ENCODE assay signal across 9 cellular contexts in genomic region chr7:100583132-100584045, GRCh38. TPM values are rescaled to one million over a fixed set of nuclear protein-coding genes. Genes with fewer than 3 reads are reported as not detected.
DNase-seq lines count a peak whose midpoint lies in the region; ATAC-seq and TF ChIP-seq lines count a peak whose summit lies in the region.
"Had no signal": no experiment of that assay in that cellular context is flagged by ENCODE, and none has a peak within 500 bp of the region (broad histone marks: within the 10 kb centered on the region; RNA-seq: fewer than 3 reads in every experiment).

No MANE protein-coding gene starts in this region.

- H3K27me3 ChIP-seq in PC-3 (ENCODE audit: low read length) = no peaks in the 10 kb centered on the region
- peaks cover 0 to 10% (median 6%) of the 10 kb centered on the region in 3 donors for H3K27me3 ChIP-seq in skeletal muscle tissue (ENCODE audit: control insufficient read depth in 3 of 3, insufficient read depth in 3 of 3, low read length in 3 of 3)

- H3K9me3 ChIP-seq in PC-3 (ENCODE audit: low read length) = no peaks in the 10 kb centered on the region
- no peaks in the 10 kb centered on the region for H3K9me3 ChIP-seq in skeletal muscle tissue (ENCODE audit: control insufficient read depth in 3 of 3, low read length in 3 of 3)

- H3K79me2 ChIP-seq in PC-3 (ENCODE audit: low read length) = peaks cover 24% of the 10 kb centered on the region

- DNase-seq in GDM1 (lab: John Stamatoyannopoulos, UW) (peak; percentile 90), PC-3 (no peak), left cardiac atrium (peak; percentile 66), middle frontal gyrus (ENCODE audit: extremely low spot score, low spot score) (no peak), NCI-H446 treated with DMSO at 0.1 percent for 48 hours (lab: John Stamatoyannopoulos, UW) (no peak), NCI-H2029 treated with DMSO at 0.1 percent for 48 hours (lab: John Stamatoyannopoulos, UW) (no peak)
- DNase-seq in activated naive CD4-positive, alpha-beta T cell treated with anti-CD3 and anti-CD28 coated beads for 36 hours = peak; percentile 85

- H2AFZ ChIP-seq in PC-3 (ENCODE audit: low read length) = no peak overlapping the region

- peak overlapping the region; percentile 27 for H3K4me3 ChIP-seq in PC-3 (ENCODE audit: low read length)
- H3K4me3 ChIP-seq in skeletal muscle tissue (ENCODE audit: low read length in 3 of 3) = peak overlapping the region; percentile 34 to 61 (median 56)

- no peaks in the 10 kb centered on the region for H3K9me2 ChIP-seq in PC-3 (replicated peaks; ENCODE audit: low read length)

- H3K4me1 ChIP-seq in PC-3 (ENCODE audit: insufficient read depth, low read length) = peaks cover 17% of the 10 kb centered on the region
- H3K4me1 ChIP-seq in skeletal muscle tissue (ENCODE audit: control insufficient read depth in 3 of 3, insufficient read depth in 3 of 3, low read length in 3 of 3) = peaks cover 28 to 37% (median 30%) of the 10 kb centered on the region in 3 donors

- H3K36me3 Mint-ChIP-seq in activated naive CD4-positive, alpha-beta T cell treated with anti-CD3 and anti-CD28 coated beads for 36 hours (ENCODE audit: low read depth) = peaks cover 8% of the 10 kb centered on the region

- POLR2A ChIA-PET in PC-3 (lab: Charles Lee; ENCODE audit: unreplicated experiment) = interaction anchor here (0.6 kb wide), 1 partner anchor 1813 kb away, joined by 8 read pairs; the partner anchor contains the start of gene PRKRIP1

- CTCF ChIA-PET in PC-3 (lab: Charles Lee) = interaction anchor here (1.3 to 1.6 kb wide), 2 partner anchors 38 to 118 kb away, joined by 4 read pairs; no protein-coding TSS in a partner anchor
- CTCF ChIA-PET in activated naive CD4-positive, alpha-beta T cell treated with anti-CD3 and anti-CD28 coated beads for 36 hours (lab: Charles Lee) = interaction anchor here (0.6 to 4.6 kb wide), 8 partner anchors 14 to 155 kb away, joined by 3 to 30 read pairs (median 4); partner anchors contain the start of genes GIGYF1, MOSPD3 and ZCWPW1

- TSS peak; percentile 13 for BruUV-seq in PC-3 (replicated peaks; lab: Mats Ljungman, UMichigan)

- H3K4me2 ChIP-seq in PC-3 (ENCODE audit: low read length) = peak overlapping the region; percentile 85; the same call in 1 of the 2 replicates

- H4K20me1 ChIP-seq in PC-3 (ENCODE audit: low read length) = no peaks in the 10 kb centered on the region

- no peaks in the 10 kb centered on the region for H3K9me3 Mint-ChIP-seq in activated naive CD4-positive, alpha-beta T cell treated with anti-CD3 and anti-CD28 coated beads for 36 hours

- H3K4me1 Mint-ChIP-seq in activated naive CD4-positive, alpha-beta T cell treated with anti-CD3 and anti-CD28 coated beads for 36 hours (ENCODE audit: low read depth) = peaks cover 29% of the 10 kb centered on the region

- H3K36me3 ChIP-seq in PC-3 (ENCODE audit: low read depth, low read length) = peaks cover 14% of the 10 kb centered on the region; the same call in 1 of the 2 replicates
- H3K36me3 ChIP-seq in skeletal muscle tissue (ENCODE audit: control insufficient read depth in 3 of 3, insufficient read depth in 3 of 3, low read length in 3 of 3) = peaks cover 36 to 40% (median 39%) of the 10 kb centered on the region in 3 donors

- ATAC-seq in PC-3 = no peak
- ATAC-seq in left cardiac atrium = no peak

- peak overlapping the region; percentile 89 for H3K4me3 Mint-ChIP-seq in activated naive CD4-positive, alpha-beta T cell treated with anti-CD3 and anti-CD28 coated beads for 36 hours

- no peak for TF ChIP-seq CTCF in PC-3 (conservative IDR thresholded peaks at IDR 0.05; ENCODE audit: low read depth, low read length)

- intact Hi-C loops in PC-3 (cut with micrococcal nuclease) = no loop called here
- intact Hi-C loops in activated naive CD4-positive, alpha-beta T cell treated with anti-CD3 and anti-CD28 coated beads for 36 hours (cut with micrococcal nuclease) = loop anchor here (1.0 kb wide), 2 partner anchors 12 to 291 kb away; no protein-coding TSS in a partner anchor
- intact Hi-C loops in left cardiac atrium (cut with DNase I) = no loop called here

- no peak overlapping the region for H3K27ac ChIP-seq in PC-3 (ENCODE audit: low read length)
- peak overlapping the region; percentile 54 for H3K27ac ChIP-seq in skeletal muscle tissue (ENCODE audit: low read depth, low read length)

- no peaks in the 10 kb centered on the region for H3F3A ChIP-seq in PC-3 (ENCODE audit: low read length, unreplicated experiment)

- no peaks in the 10 kb centered on the region for H3K27me3 Mint-ChIP-seq in activated naive CD4-positive, alpha-beta T cell treated with anti-CD3 and anti-CD28 coated beads for 36 hours (ENCODE audit: low read depth)

- H3K27ac Mint-ChIP-seq in activated naive CD4-positive, alpha-beta T cell treated with anti-CD3 and anti-CD28 coated beads for 36 hours = peak overlapping the region; percentile 97

- H3K9ac ChIP-seq in PC-3 (ENCODE audit: low read length) (peak overlapping the region; percentile 8; the same call in 1 of the 2 replicates), skeletal muscle tissue (ENCODE audit: low read depth in 1 of 3, low read length in 3 of 3) (peak overlapping the region; percentile 18 to 54 (median 40))

RNA-seq across cellular contexts. Expression of gene LRCH4, which starts 2.5 kb away (rescaled TPM):
- total RNA-seq in PC-3 (2014; rRNA removed) = 15.6 and 28.7 TPM in 2 replicates
- total RNA-seq in activated naive CD4-positive, alpha-beta T cell treated with anti-CD3 and anti-CD28 coated beads for 36 hours = 10 to 100 TPM; 78.0 to 81.2 TPM
- 10 to 100 TPM; 28.2 to 32.6 TPM for total RNA-seq in left cardiac atrium
- 6.3 TPM for total RNA-seq in skeletal muscle tissue

RNA-seq across cellular contexts. Expression of gene FBXO24, which starts 2.7 kb away (rescaled TPM):
- total RNA-seq in PC-3 (2014; rRNA removed) (0.40 TPM in 1 of 2 replicates, not detected in the other), left cardiac atrium (under 1 TPM; 0.31 to 0.62 TPM), skeletal muscle tissue (1.0 TPM)
- 1 to 10 TPM; 1.5 to 2.6 TPM for total RNA-seq in activated naive CD4-positive, alpha-beta T cell treated with anti-CD3 and anti-CD28 coated beads for 36 hours

RNA-seq across cellular contexts. Expression of gene SAP25, which starts 9.7 kb away (rescaled TPM):
- 0.22 and 0.52 TPM in 2 replicates for total RNA-seq in PC-3 (2014; rRNA removed)
- total RNA-seq in activated naive CD4-positive, alpha-beta T cell treated with anti-CD3 and anti-CD28 coated beads for 36 hours = 10 to 100 TPM; 13.7 to 15.7 TPM
- 1 to 10 TPM in 1 of 2 donors, under 1 TPM in 1; 0.58 to 1.5 TPM for total RNA-seq in left cardiac atrium
- total RNA-seq in skeletal muscle tissue = not detected
- total RNA-seq: LHCN-M2 had no signal

RNA-seq across cellular contexts. Expression of gene PCOLCE, which starts 18.8 kb away (rescaled TPM):
- total RNA-seq in PC-3 (2014; rRNA removed) (8.6 and 16.3 TPM in 2 replicates), left cardiac atrium (10 to 100 TPM; 51.8 to 96.5 TPM), skeletal muscle tissue (91.9 TPM)
- total RNA-seq in activated naive CD4-positive, alpha-beta T cell treated with anti-CD3 and anti-CD28 coated beads for 36 hours = 1 to 10 TPM; 5.8 to 6.8 TPM

RNA-seq across cellular contexts. Expression of gene MOSPD3, which starts 29.0 kb away (rescaled TPM):
- total RNA-seq in PC-3 (2014; rRNA removed) (9.4 and 19.4 TPM in 2 replicates), left cardiac atrium (10 to 100 TPM; 11.0 to 13.3 TPM), skeletal muscle tissue (2.6 TPM)
- 10 to 100 TPM; 12.3 to 13.0 TPM for total RNA-seq in activated naive CD4-positive, alpha-beta T cell treated with anti-CD3 and anti-CD28 coated beads for 36 hours

Comparison
In these comparisons a context has a peak if more than half of its experiments do, and no peak if none do; other contexts are left out.
1. DNase-seq: peak in GDM1 (single experiment), activated naive CD4-positive, alpha-beta T cell treated with anti-CD3 and anti-CD28 coated beads for 36 hours (single experiment) and left cardiac atrium (single experiment); none in PC-3 (single experiment), middle frontal gyrus (single experiment), NCI-H446 treated with DMSO at 0.1 percent for 48 hours (single experiment) and NCI-H2029 treated with DMSO at 0.1 percent for 48 hours (single experiment).